Comparison of ENCODE assay signal across 1 cellular context in the genomic region with DNA sequence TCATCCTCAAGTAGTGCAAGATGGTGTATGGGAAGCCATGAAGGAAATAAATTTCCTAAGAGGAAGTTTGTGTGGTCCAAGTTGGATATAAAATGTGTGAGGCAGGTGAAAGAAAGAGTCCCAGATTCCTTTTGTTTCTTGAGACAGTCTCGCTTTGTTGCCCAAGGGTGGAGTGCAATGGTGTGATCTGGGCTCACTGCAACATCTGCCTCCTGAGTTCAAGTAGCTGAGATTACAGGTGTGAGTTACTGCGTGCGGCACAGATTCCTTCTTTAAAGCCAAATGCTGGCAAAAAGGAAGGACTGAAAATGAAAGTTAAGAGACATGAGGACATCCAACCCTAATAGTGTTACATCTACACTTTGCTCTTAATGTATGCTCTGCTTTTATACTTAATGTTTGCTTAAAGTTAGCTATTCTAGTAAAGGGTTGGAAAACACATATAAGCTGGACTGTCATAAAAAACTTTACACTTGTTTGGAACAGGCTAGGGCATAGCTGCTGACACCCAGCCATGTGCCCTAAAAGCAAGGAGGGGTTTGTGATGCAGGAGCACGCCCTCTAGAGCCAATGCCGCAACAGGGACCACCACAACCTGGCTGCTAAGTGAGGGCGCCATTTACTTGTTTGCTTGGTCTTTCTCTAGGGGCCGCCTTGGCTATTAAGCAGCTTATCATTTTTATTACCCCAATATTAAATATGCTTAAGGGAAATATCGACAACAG.
TF ChIP-seq lines count a peak whose summit lies in the region.

No MANE protein-coding gene starts in this region.

TF ChIP-seq in GM23338, 12 proteins besides CTCF, POLR2A, EP300 and RAD21 (continued from another document):
- no peak for TF ChIP-seq EZH2 (IDR thresholded peaks at IDR 0.05; ENCODE audit: low read depth, unreplicated experiment)
TF ChIP-seq in GM23338: peak in this region for 0.
